ENCODE assay signal across 8 cellular contexts in the genomic region with DNA sequence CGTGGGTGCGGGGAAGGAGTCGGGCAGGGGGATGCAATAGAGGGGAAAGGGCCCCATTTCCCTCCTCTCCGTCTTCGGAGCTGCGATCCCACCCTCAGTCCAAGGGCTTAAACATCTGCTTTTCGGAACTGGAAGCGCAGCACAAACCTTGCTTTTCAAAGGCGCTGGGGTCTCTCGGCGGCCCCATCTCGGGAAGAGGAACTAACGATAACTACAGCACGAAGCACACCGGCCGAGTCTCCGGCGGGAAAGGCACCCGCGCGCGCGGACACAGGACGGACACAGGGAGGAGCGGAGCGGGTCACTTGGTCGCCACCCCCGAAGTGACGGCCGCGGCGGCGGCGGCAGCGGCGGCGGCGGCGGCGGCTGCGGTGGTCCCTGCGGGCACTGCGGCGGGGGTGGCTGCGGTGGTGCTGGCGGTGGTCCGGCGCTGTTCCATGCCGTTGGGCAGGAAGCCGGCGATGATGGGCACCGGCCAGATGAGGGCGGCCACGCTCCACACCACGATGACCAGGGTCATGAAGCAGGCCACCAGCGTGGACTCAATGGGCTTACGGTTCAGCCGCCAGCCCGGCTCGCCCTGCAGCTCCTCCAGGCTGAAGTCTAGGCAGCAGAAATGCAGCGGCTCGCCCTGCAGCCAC. TPM values are rescaled to one million over a fixed set of nuclear protein-coding genes. Genes with fewer than 3 reads are reported as not detected.
A peak's percentile ranks its signal among the peaks of the same experiment; 100 is the strongest.
DNase-seq lines count a peak whose midpoint lies in the region; ATAC-seq and TF ChIP-seq lines count a peak whose summit lies in the region.

No MANE protein-coding gene starts in this region.

- H3K27me3 ChIP-seq in breast epithelium (no peaks in the 10 kb centered on the region), iPS-20b (ENCODE audit: insufficient read depth, low read length) (peaks cover 35% of the 10 kb centered on the region)

- H3K9me3 ChIP-seq in breast epithelium (no peaks in the 10 kb centered on the region), iPS-20b (ENCODE audit: insufficient read depth, low read depth, low read length) (no peaks in the 10 kb centered on the region)

- TF ChIP-seq CTCF in breast epithelium (IDR thresholded peaks at IDR 0.05), result peak in 1 of 3 donors; percentile 41
- TF ChIP-seq CTCF in retinal pigment epithelial cell (conservative IDR thresholded peaks at IDR 0.05; ENCODE audit: low read depth, low read length), result peak; percentile 49

- H3K36me3 ChIP-seq in breast epithelium, result no peaks in the 10 kb centered on the region
- H3K36me3 ChIP-seq in iPS-20b (ENCODE audit: insufficient read depth, low read depth, low read length), result no peaks in the 10 kb centered on the region

- peak; percentile 74 for DNase-seq in CD1c-positive myeloid dendritic cell (ENCODE audit: extremely low spot score)
- DNase-seq in SHP77 (lab: John Stamatoyannopoulos, UW), result peak; percentile 14 to 64
- DNase-seq in breast epithelium (ENCODE audit: low spot score in 2 of 2), result peak; percentile 44 to 75
- DNase-seq in retinal pigment epithelial cell (ENCODE audit: low read depth), result no peak
- no peak for DNase-seq in GF-D8 (lab: John Stamatoyannopoulos, UW)

- H3K4me1 ChIP-seq in breast epithelium (no peaks in the 10 kb centered on the region), iPS-20b (ENCODE audit: insufficient read depth, low read length) (peaks cover 18% of the 10 kb centered on the region; the same call in 1 of the 2 replicates)

- ATAC-seq in GM18909 (IDR thresholded peaks at IDR 0.05; ENCODE audit: poor library complexity, unreplicated experiment) (peak; percentile 39), HG03571 (IDR thresholded peaks at IDR 0.05; ENCODE audit: unreplicated experiment) (peak; percentile 27)

- intact Hi-C loops in breast epithelium (cut with DNase I; ENCODE audit: low total_unique reads), result no loop called here

- H3K27ac ChIP-seq in breast epithelium, result no peak overlapping the region
- no peak overlapping the region for H3K27ac ChIP-seq in iPS-20b (ENCODE audit: low read length)

- TF ChIP-seq POLR2A in breast epithelium (IDR thresholded peaks at IDR 0.05), result no peak

- peak overlapping the region; percentile 57; the same call in 1 of the 2 replicates for H3K9ac ChIP-seq in iPS-20b (ENCODE audit: low read depth, low read length)

- H3K4me3 ChIP-seq in breast epithelium, result peak overlapping the region; percentile 39 to 77 (median 59)
- peak overlapping the region; percentile 83 for H3K4me3 ChIP-seq in iPS-20b (ENCODE audit: low read length)
- peak overlapping the region; percentile 66 for H3K4me3 ChIP-seq in retinal pigment epithelial cell (ENCODE audit: low read length)

RNA-seq across cellular contexts. Expression of a gene that starts 1.1 kb away (rescaled TPM):
- total RNA-seq in breast epithelium, result 1 to 10 TPM in 2 of 3 donors, under 1 TPM in 1; 0.48 to 2.0 (median 1.0) TPM

Comparison
In these comparisons a context has a peak if more than half of its experiments do, and no peak if none do; other contexts are left out.
1. DNase-seq: peak in CD1c-positive myeloid dendritic cell (single experiment), SHP77 (2 of 2) and breast epithelium (2 of 2); none in retinal pigment epithelial cell (single experiment) and GF-D8 (single experiment).
2. Peak in every context shown above with its lines, with median percentiles within 50 percentile points of each other: H3K4me3 ChIP-seq.